Comparison of ENCODE assay signal across 8 cellular contexts in the genomic region with DNA sequence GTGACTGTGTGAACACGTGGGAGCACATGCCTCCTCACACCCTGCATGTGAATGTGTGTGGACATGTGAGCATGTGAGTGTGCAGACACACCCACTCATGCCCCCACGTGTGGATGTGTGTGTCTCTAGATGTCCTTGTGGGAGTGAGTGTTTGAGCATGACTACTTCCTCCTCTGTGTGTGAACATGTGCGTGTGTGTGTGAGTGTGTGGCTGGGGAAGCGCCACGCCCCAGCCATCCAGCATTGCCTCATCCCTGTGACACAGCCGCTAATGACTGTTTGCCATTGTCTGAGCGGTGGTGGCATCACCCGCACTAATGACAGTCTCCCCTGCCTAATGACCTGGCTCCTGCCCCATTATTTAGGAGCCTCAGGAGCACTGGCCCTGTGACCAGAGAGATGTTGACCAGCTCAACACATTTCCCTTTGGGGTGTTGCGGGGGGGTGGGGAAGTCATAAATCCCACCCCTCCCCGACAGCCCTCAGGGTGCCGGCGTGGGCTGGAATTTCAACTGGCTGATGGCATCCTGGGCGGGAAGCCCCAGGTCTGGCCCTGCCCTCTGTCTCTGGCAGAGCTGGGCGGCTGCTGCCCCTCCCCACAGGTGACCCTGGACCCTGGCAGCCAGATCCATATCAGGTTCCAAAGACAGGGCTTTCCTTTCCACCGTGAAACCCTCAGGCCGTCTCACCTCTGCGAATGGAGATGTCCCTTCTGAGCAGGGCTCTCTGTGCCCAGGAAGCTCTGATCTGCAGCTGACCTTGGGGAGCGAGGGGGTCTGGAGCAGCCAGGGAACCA. TPM values are rescaled to one million over a fixed set of nuclear protein-coding genes. Genes with fewer than 3 reads are reported as not detected.
DNase-seq lines count a peak whose midpoint lies in the region; ATAC-seq, FAIRE-seq and TF ChIP-seq lines count a peak whose summit lies in the region.

No MANE protein-coding gene starts in this region.

- CTCF ChIA-PET in activated CD8-positive, alpha-beta T cell treated with anti-CD3 and anti-CD28 coated beads for 36 hours (lab: Charles Lee) = interaction anchor here (0.8 kb wide), 1 partner anchor 76 kb away, joined by 3 read pairs; no protein-coding TSS in a partner anchor

- peaks cover 6% of the 10 kb centered on the region for H3K4me1 Mint-ChIP-seq in activated CD8-positive, alpha-beta T cell treated with anti-CD3 and anti-CD28 coated beads for 36 hours (ENCODE audit: low read depth)

- no peak for TF ChIP-seq CTCF in activated CD8-positive, alpha-beta T cell treated with anti-CD3 and anti-CD28 coated beads for 36 hours (IDR thresholded peaks at IDR 0.05)
- TF ChIP-seq CTCF in heart left ventricle (IDR thresholded peaks at IDR 0.05) = no peak

- H3K4me1 ChIP-seq in heart left ventricle = peaks cover 6 to 62% (median 31%) of the 10 kb centered on the region in 12 donors

- no peak overlapping the region for H3K4me3 ChIP-seq in heart left ventricle

- H3K36me3 ChIP-seq in heart left ventricle = no peaks in the 10 kb centered on the region

- no peak for FAIRE-seq in GM12891 (lab: Jason Lieb, UNC)

- peaks cover 0 to under 1% (median 0%) of the 10 kb centered on the region in 9 donors for H3K27me3 ChIP-seq in heart left ventricle

- peak; percentile 81 for ATAC-seq in activated CD8-positive, alpha-beta T cell treated with anti-CD3 and anti-CD28 coated beads for 36 hours
- peak in 3 of 4 donors; percentile 16 to 37 (median 34) for ATAC-seq in heart left ventricle
- ATAC-seq in HG03097 (IDR thresholded peaks at IDR 0.05; ENCODE audit: low FRiP score, unreplicated experiment) = no peak
- no peak for ATAC-seq in HG02973 (IDR thresholded peaks at IDR 0.05; ENCODE audit: unreplicated experiment)

- H3K36me3 Mint-ChIP-seq in activated CD8-positive, alpha-beta T cell treated with anti-CD3 and anti-CD28 coated beads for 36 hours (ENCODE audit: low read depth) = no peaks in the 10 kb centered on the region

- no peak for TF ChIP-seq POLR2A in heart left ventricle (IDR thresholded peaks at IDR 0.05)
- TF ChIP-seq POLR2A in GM12891 (IDR thresholded peaks at IDR 0.05; ENCODE audit: low read depth, low read length) = no peak

- DNase-seq in DMS53 treated with DMSO at 0.1 percent for 48 hours (lab: John Stamatoyannopoulos, UW; ENCODE audit: unreplicated experiment) = peak; percentile 95
- DNase-seq in NCI-H1417 (lab: John Stamatoyannopoulos, UW) = peak; percentile 39 to 97 (median 92)
- peak; percentile 42 for DNase-seq in activated CD8-positive, alpha-beta T cell treated with anti-CD3 and anti-CD28 coated beads for 36 hours
- DNase-seq in heart left ventricle = peak; percentile 57 to 72 (median 68)
- peak; percentile 85 for DNase-seq in retina
- DNase-seq in GM12891 (ENCODE audit: insufficient read length, low spot score) = no peak

- POLR2A ChIA-PET in activated CD8-positive, alpha-beta T cell treated with anti-CD3 and anti-CD28 coated beads for 36 hours (lab: Charles Lee) = no interaction called here

- no peak overlapping the region for H3K4me3 Mint-ChIP-seq in activated CD8-positive, alpha-beta T cell treated with anti-CD3 and anti-CD28 coated beads for 36 hours

- H3K27ac ChIP-seq in heart left ventricle = no peak overlapping the region

- no peaks in the 10 kb centered on the region for H3K9me3 ChIP-seq in heart left ventricle

- no peak overlapping the region for H3K27ac Mint-ChIP-seq in activated CD8-positive, alpha-beta T cell treated with anti-CD3 and anti-CD28 coated beads for 36 hours

- 58 to 67% (median 65%) methylated on average over 15 to 18 of the region's 18 CpGs for WGBS in heart left ventricle, 4 donors

- H3K9me3 Mint-ChIP-seq in activated CD8-positive, alpha-beta T cell treated with anti-CD3 and anti-CD28 coated beads for 36 hours = no peaks in the 10 kb centered on the region

- intact Hi-C loops in activated CD8-positive, alpha-beta T cell treated with anti-CD3 and anti-CD28 coated beads for 36 hours (cut with micrococcal nuclease) = no loop called here
- intact Hi-C loops in heart left ventricle (cut with DNase I) = no loop called here

- peaks cover 8% of the 10 kb centered on the region for H3K27me3 Mint-ChIP-seq in activated CD8-positive, alpha-beta T cell treated with anti-CD3 and anti-CD28 coated beads for 36 hours

TF ChIP-seq in GM12891, 5 proteins besides CTCF, POLR2A, EP300 and RAD21:
- TF ChIP-seq TAF1 (IDR thresholded peaks at IDR 0.05; ENCODE audit: low read depth, low read length) (no peak), PAX5 (IDR thresholded peaks at IDR 0.05; ENCODE audit: insufficient read depth, low read length, severe bottlenecking) (no peak), POU2F2 (IDR thresholded peaks at IDR 0.05; ENCODE audit: low read depth, low read length) (no peak), POLR2AphosphoS5 (IDR thresholded peaks at IDR 0.05; ENCODE audit: low read depth, low read length) (no peak), SPI1 (IDR thresholded peaks at IDR 0.05; ENCODE audit: low read depth, low read length) (no peak)

RNA-seq across cellular contexts. Expression of gene KRT80, which starts 11.5 kb away (rescaled TPM):
- not detected for total RNA-seq in activated CD8-positive, alpha-beta T cell treated with anti-CD3 and anti-CD28 coated beads for 36 hours
- total RNA-seq in heart left ventricle = 1 to 10 TPM in 2 of 9 donors, under 1 TPM in 5, not detected in 2; 0.15 to 1.2 (median 0.24) TPM
- polyA plus RNA-seq in heart left ventricle = under 1 TPM; 0.08 to 0.72 TPM
- not detected for polyA plus RNA-seq in GM12891 (2012; ENCODE audit: low read depth, missing spikeins)

RNA-seq across cellular contexts. Expression of gene KRT7, which starts 29.7 kb away (rescaled TPM):
- 1 to 10 TPM; 2.1 to 3.1 TPM for total RNA-seq in activated CD8-positive, alpha-beta T cell treated with anti-CD3 and anti-CD28 coated beads for 36 hours
- total RNA-seq in heart left ventricle = 10 to 100 TPM in 1 of 9 donors, 1 to 10 TPM in 4, under 1 TPM in 2, not detected in 2; 0.20 to 56.7 (median 3.6) TPM
- under 1 TPM in 1 of 2 donors, not detected in 1; 0.76 TPM for polyA plus RNA-seq in heart left ventricle
- polyA plus RNA-seq in GM12891 (2012; ENCODE audit: low read depth, missing spikeins) = 20.2 TPM

Comparison
In these comparisons a context has a peak if more than half of its experiments do, and no peak if none do; other contexts are left out.
1. ATAC-seq: peak in activated CD8-positive, alpha-beta T cell treated with anti-CD3 and anti-CD28 coated beads for 36 hours (single experiment) and heart left ventricle (3 of 4); none in HG03097 (single experiment) and HG02973 (single experiment).